ENCODE assay signal across 8 cellular contexts in the genomic region with DNA sequence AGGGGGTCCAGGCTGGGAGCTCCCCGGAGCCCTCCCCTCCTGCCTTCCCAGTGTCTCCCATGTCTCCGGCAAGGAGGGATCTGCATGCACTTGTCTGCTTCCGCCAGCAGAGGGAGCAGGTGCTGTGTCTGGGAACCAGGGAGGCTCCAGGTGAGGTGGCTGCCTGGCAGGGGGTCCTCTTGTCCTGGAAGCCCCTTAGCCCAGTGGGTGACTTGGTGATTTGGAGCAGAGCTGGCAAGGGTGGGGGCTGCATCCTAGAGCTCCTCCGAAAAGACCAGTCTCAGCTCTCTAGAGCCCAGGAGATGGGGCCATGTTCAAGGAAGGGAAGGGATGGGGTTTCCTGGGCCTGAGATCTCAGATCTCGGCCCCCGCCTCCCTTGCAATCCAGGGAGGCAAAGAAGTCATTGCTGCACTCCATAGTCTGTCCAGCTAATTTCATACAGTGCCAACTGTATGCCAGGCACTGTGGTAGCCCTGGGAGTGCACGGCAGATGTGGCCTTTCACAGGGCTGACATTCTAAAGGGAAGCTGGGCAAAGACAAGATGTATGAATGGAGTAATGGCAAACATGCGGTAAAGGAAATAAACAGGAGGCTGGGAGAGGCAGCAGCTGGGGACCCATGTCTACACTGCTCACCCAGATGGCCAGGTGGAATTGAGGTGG. TPM values are rescaled to one million over a fixed set of nuclear protein-coding genes. Genes with fewer than 3 reads are reported as not detected.
DNase-seq lines count a peak whose midpoint lies in the region; ATAC-seq and TF ChIP-seq lines count a peak whose summit lies in the region.

No MANE protein-coding gene starts in this region.

- H3K36me3 ChIP-seq in stomach = no peaks in the 10 kb centered on the region

- POLR2A ChIA-PET in GM10248 (lab: Yijun Ruan, JAX) = no interaction called here

- no peak overlapping the region for H3K4me3 Mint-ChIP-seq in neural crest cell

- CTCF ChIA-PET in GM10248 (lab: Yijun Ruan, JAX) = interaction anchor here (0.6 to 2.9 kb wide), 28 partner anchors 9 to 535 kb away, joined by 3 to 21 read pairs (median 4); no protein-coding TSS in a partner anchor

- H3K4me3 ChIP-seq in stomach = no peak overlapping the region

- H3K27me3 ChIP-seq in stomach = peaks cover 0 to 49% (median 3%) of the 10 kb centered on the region in 3 donors

- TF ChIP-seq EP300 in stomach (IDR thresholded peaks at IDR 0.05) = no peak

- H3K27ac Mint-ChIP-seq in neural crest cell (ENCODE audit: unreplicated experiment) = no peak overlapping the region

- no peak for TF ChIP-seq POLR2A in stomach (IDR thresholded peaks at IDR 0.05)

- no peaks in the 10 kb centered on the region for H3K9me3 ChIP-seq in stomach

- no peak overlapping the region for H3K27ac ChIP-seq in stomach

- WGBS in stomach, 5 donors = 26 to 38% (median 30%) methylated on average over 4 to 8 of the region's 8 CpGs

- no peaks in the 10 kb centered on the region for H3K4me1 Mint-ChIP-seq in neural crest cell

- ATAC-seq in GM18870 (IDR thresholded peaks at IDR 0.05; ENCODE audit: unreplicated experiment) = no peak

- no peaks in the 10 kb centered on the region for H3K9me3 Mint-ChIP-seq in neural crest cell

- no peaks in the 10 kb centered on the region for H3K36me3 Mint-ChIP-seq in neural crest cell (ENCODE audit: low read depth)

- peaks cover 0 to 21% (median 12%) of the 10 kb centered on the region in 4 donors for H3K4me1 ChIP-seq in stomach

- DNase-seq in GM10248 (ENCODE audit: extremely low spot score) = peak; percentile 82
- DNase-seq in HT1080 (ENCODE audit: low read depth) = peak; percentile 33
- DNase-seq in activated T-helper 1 cell treated with Interleukin-2 at 50 U/mL for 16 hours (ENCODE audit: low read depth) = peak; percentile 49
- DNase-seq in fibroblast of gingiva (ENCODE audit: low read depth) = peak; percentile 37
- DNase-seq in neural crest cell (ENCODE audit: low read depth, low spot score) = peak; percentile 68
- peak; percentile 75 for DNase-seq in stomach

- peaks cover 10% of the 10 kb centered on the region for H3K27me3 Mint-ChIP-seq in neural crest cell (ENCODE audit: low read depth)

- TF ChIP-seq CTCF in GM10248 (IDR thresholded peaks at IDR 0.05; ENCODE audit: control extremely low read depth, extremely low read depth, low read depth, missing control alignments) (peak; percentile 92), neural crest cell (conservative IDR thresholded peaks at IDR 0.05) (peak; percentile 83), stomach (IDR thresholded peaks at IDR 0.05) (peak in 5 of 7 experiments; percentile 72 to 90 (median 84))

- intact Hi-C loops in stomach (cut with DNase I; ENCODE audit: low total_unique reads) = loop anchor here (10.0 kb wide), 1 partner anchor 253 kb away; no protein-coding TSS in a partner anchor

TF ChIP-seq in PFSK-1, 5 proteins besides CTCF, POLR2A, EP300 and RAD21:
- TF ChIP-seq FOXP2 (optimal IDR thresholded peaks at IDR 0.05; ENCODE audit: borderline replicate concordance, extremely low read depth, extremely low read length, insufficient read depth) (peak; percentile 62), TAF1 (IDR thresholded peaks at IDR 0.05; ENCODE audit: borderline replicate concordance, insufficient read depth, low read length) (no peak)

RNA-seq across cellular contexts. Expression of a gene that starts 20.4 kb away (rescaled TPM):
- not detected in 2 replicates for total RNA-seq in HT1080 (2014; rRNA removed; shearing (Covaris generic))
- polyA plus RNA-seq in HT1080 (2015; cell fraction: cytosol; rRNA removed) = not detected in 2 replicates
- polyA plus RNA-seq in HT1080 (2015; cell fraction: nucleus; rRNA removed) = not detected in 2 replicates
- polyA plus RNA-seq in PFSK-1 (2012; ENCODE audit: insufficient read length, low read depth) = not detected
- total RNA-seq in neural crest cell = not detected in 2 replicates
- total RNA-seq in stomach = 1 to 10 TPM in 3 of 5 donors, under 1 TPM in 1, not detected in 1; 0.45 to 4.6 (median 2.1) TPM
- 1 to 10 TPM in 2 of 3 donors, under 1 TPM in 1; 0.75 to 8.4 (median 2.1) TPM for polyA plus RNA-seq in stomach

RNA-seq across cellular contexts. Expression of a gene that starts 55.3 kb away (rescaled TPM):
- total RNA-seq in HT1080 (2014; rRNA removed; shearing (Covaris generic)) = 19.4 and 20.9 TPM in 2 replicates
- polyA plus RNA-seq in HT1080 (2015; cell fraction: cytosol; rRNA removed) = 13.7 and 14.0 TPM in 2 replicates
- polyA plus RNA-seq in HT1080 (2015; cell fraction: nucleus; rRNA removed) = 44.9 and 49.2 TPM in 2 replicates
- polyA plus RNA-seq in PFSK-1 (2012; ENCODE audit: insufficient read length, low read depth) = 21.3 TPM
- total RNA-seq in neural crest cell (24.6 and 26.9 TPM in 2 replicates), stomach (10 to 100 TPM in 4 of 5 donors, 1 to 10 TPM in 1; 6.7 to 77.1 (median 25.2) TPM)
- 10 to 100 TPM in 1 of 3 donors, 1 to 10 TPM in 2; 4.3 to 16.3 (median 7.6) TPM for polyA plus RNA-seq in stomach

RNA-seq across cellular contexts. Expression of a gene that starts 57.5 kb away (rescaled TPM):
- 0.33 and 0.39 TPM in 2 replicates for total RNA-seq in HT1080 (2014; rRNA removed; shearing (Covaris generic))
- polyA plus RNA-seq in HT1080 (2015; cell fraction: cytosol; rRNA removed) = 0.32 and 0.41 TPM in 2 replicates
- 0.19 and 0.55 TPM in 2 replicates for polyA plus RNA-seq in HT1080 (2015; cell fraction: nucleus; rRNA removed)
- 7.7 TPM for polyA plus RNA-seq in PFSK-1 (2012; ENCODE audit: insufficient read length, low read depth)
- 0.30 and 0.36 TPM in 2 replicates for total RNA-seq in neural crest cell
- total RNA-seq in stomach = 1 to 10 TPM in 2 of 5 donors, under 1 TPM in 3; 0.45 to 1.8 (median 0.72) TPM
- polyA plus RNA-seq in stomach = 1 to 10 TPM in 1 of 3 donors, under 1 TPM in 2; 0.31 to 2.8 (median 0.93) TPM
